ENCODE assay signal across 29 cellular contexts in genomic region chr16:89547291-89547690, GRCh38. TPM values are rescaled to one million over a fixed set of nuclear protein-coding genes. Genes with fewer than 3 reads are reported as not detected.
"Had no signal": no experiment of that assay in that cellular context is flagged by ENCODE, and none has a peak within 500 bp of the region (broad histone marks: within the 10 kb centered on the region; RNA-seq: fewer than 3 reads in every experiment).

No MANE protein-coding gene starts in this region.

- DNase-seq: naive thymus-derived CD4-positive, alpha-beta T cell; natural killer cell; pancreas; psoas muscle; right cardiac atrium; sigmoid colon; small intestine; stimulated activated CD4-positive, alpha-beta T cell treated with anti-CD3 and anti-CD28 coated beads, Interleukin-15, amount 100 ng/mL, for 24 hours; stimulated activated CD4-positive, alpha-beta T cell treated with anti-CD3 and anti-CD28 coated beads, Interleukin-2, amount 100 ng/mL, for 24 hours; stimulated activated CD4-positive, alpha-beta T cell treated with anti-CD3 and anti-CD28 coated beads, Interleukin-2, amount 100 ng/mL, for 48 hours; stimulated activated CD4-positive, alpha-beta T cell treated with anti-CD3 and anti-CD28 coated beads, Interleukin-4, amount 100 ng/mL, for 24 hours; stimulated activated naive B cell treated with anti-CD40 and anti-IgM and Interleukin-4, amounts not matched to agents 10 μg/mL and 1 μg/mL and 100 μg/mL, for 72 hours; stimulated activated naive CD8-positive, alpha-beta T cell treated with anti-CD3 and anti-CD28 coated beads, Interleukin-15, amount 100 ng/mL, for 72 hours; stimulated activated naive CD8-positive, alpha-beta T cell treated with anti-CD3 and anti-CD28 coated beads, Interleukin-15, Interleukin-2, amounts not matched to agents 100 U/mL and 50 U/mL, for 24 hours; substantia nigra; testis; tibial artery; transverse colon; upper lobe of right lung; uterus had no signal

- ATAC-seq: naive thymus-derived CD4-positive, alpha-beta T cell; natural killer cell; pancreas; psoas muscle; right cardiac atrium; right lobe of liver; stimulated activated effector memory CD8-positive, alpha-beta T cell treated with anti-CD3 and anti-CD28 coated beads, Interleukin-12 subunit alpha, Interleukin-12 subunit beta, amount 100 ng/mL, for 72 hours; stimulated activated naive B cell treated with anti-CD40 and anti-IgM and Interleukin-4, amounts not matched to agents 10 μg/mL and 1 μg/mL and 100 μg/mL, for 72 hours; stimulated activated naive CD8-positive, alpha-beta T cell treated with anti-CD3 and anti-CD28 coated beads, Interleukin-15, amount 100 ng/mL, for 72 hours; stimulated activated naive CD8-positive, alpha-beta T cell treated with anti-CD3 and anti-CD28 coated beads, Interleukin-15, Interleukin-2, amounts not matched to agents 100 U/mL and 50 U/mL, for 24 hours; upper lobe of right lung had no signal

- FAIRE-seq: pancreas, small intestine had no signal

- H3K27ac ChIP-seq: neural progenitor cell, pancreas, psoas muscle, right lobe of liver, sigmoid colon, suprapubic skin, testis, tibial artery, transverse colon, upper lobe of right lung, uterus had no signal

- H3K4me2 ChIP-seq: neural progenitor cell had no signal

- H3K4me1 Mint-ChIP-seq: natural killer cell, nephron, neural progenitor cell had no signal

- H3K36me3 Mint-ChIP-seq: natural killer cell had no signal

- H3K4me3 Mint-ChIP-seq: natural killer cell; nephron; neural progenitor cell; stimulated activated effector memory CD8-positive, alpha-beta T cell treated with anti-CD3 and anti-CD28 coated beads, Interleukin-12 subunit alpha, Interleukin-12 subunit beta, amount 100 ng/mL, for 72 hours; stimulated activated naive B cell treated with anti-CD40 and anti-IgM and Interleukin-4, amounts not matched to agents 10 μg/mL and 1 μg/mL and 100 μg/mL, for 72 hours; stimulated activated naive CD8-positive, alpha-beta T cell treated with anti-CD3 and anti-CD28 coated beads, Interleukin-15, amount 100 ng/mL, for 72 hours; type B pancreatic cell had no signal

- H3K9me3 Mint-ChIP-seq: naive thymus-derived CD4-positive, alpha-beta T cell; natural killer cell; nephron; neural progenitor cell; stimulated activated effector memory CD8-positive, alpha-beta T cell treated with anti-CD3 and anti-CD28 coated beads, Interleukin-12 subunit alpha, Interleukin-12 subunit beta, amount 100 ng/mL, for 72 hours; stimulated activated naive B cell treated with anti-CD40 and anti-IgM and Interleukin-4, amounts not matched to agents 10 μg/mL and 1 μg/mL and 100 μg/mL, for 72 hours; stimulated activated naive CD8-positive, alpha-beta T cell treated with anti-CD3 and anti-CD28 coated beads, Interleukin-15, amount 100 ng/mL, for 72 hours; type B pancreatic cell had no signal

- H3K9ac ChIP-seq: neural progenitor cell had no signal

- H3K36me3 ChIP-seq: neural progenitor cell, uterus had no signal

- H3K4me3 ChIP-seq: neural progenitor cell, pancreas, psoas muscle, right lobe of liver, sigmoid colon, suprapubic skin, testis, tibial artery, transverse colon, upper lobe of right lung, uterus had no signal

- H3K4me1 ChIP-seq: neural progenitor cell, pancreas, psoas muscle, sigmoid colon, suprapubic skin, testis, tibial artery, upper lobe of right lung, uterus had no signal

- H2AFZ ChIP-seq: neural progenitor cell had no signal

- H3K9me3 ChIP-seq: pancreas, psoas muscle, right lobe of liver, sigmoid colon, suprapubic skin, testis, tibial artery, transverse colon, upper lobe of right lung, uterus had no signal

- H3K27me3 ChIP-seq: neural progenitor cell, pancreas, right lobe of liver, sigmoid colon, suprapubic skin, testis, tibial artery, transverse colon, upper lobe of right lung, uterus had no signal

- H3K27me3 Mint-ChIP-seq: naive thymus-derived CD4-positive, alpha-beta T cell; progenitor cell of endocrine pancreas; stimulated activated naive B cell treated with anti-CD40 and anti-IgM and Interleukin-4, amounts not matched to agents 10 μg/mL and 1 μg/mL and 100 μg/mL, for 72 hours; stimulated activated naive CD8-positive, alpha-beta T cell treated with anti-CD3 and anti-CD28 coated beads, Interleukin-15, amount 100 ng/mL, for 72 hours; type B pancreatic cell had no signal

- H3K27ac Mint-ChIP-seq: natural killer cell; neural progenitor cell; progenitor cell of endocrine pancreas; stimulated activated effector memory CD8-positive, alpha-beta T cell treated with anti-CD3 and anti-CD28 coated beads, Interleukin-12 subunit alpha, Interleukin-12 subunit beta, amount 100 ng/mL, for 72 hours; stimulated activated naive B cell treated with anti-CD40 and anti-IgM and Interleukin-4, amounts not matched to agents 10 μg/mL and 1 μg/mL and 100 μg/mL, for 72 hours; type B pancreatic cell had no signal

RNA-seq across cellular contexts. Expression of gene CPNE7, which starts 28.3 kb away (rescaled TPM):
- total RNA-seq: psoas muscle, right cardiac atrium, skeletal muscle tissue, urinary bladder had no signal
- polyA plus RNA-seq: naive thymus-derived CD4-positive, alpha-beta T cell; right cardiac atrium had no signal
